ENCODE assay signal across 1 cellular context in the genomic region with DNA sequence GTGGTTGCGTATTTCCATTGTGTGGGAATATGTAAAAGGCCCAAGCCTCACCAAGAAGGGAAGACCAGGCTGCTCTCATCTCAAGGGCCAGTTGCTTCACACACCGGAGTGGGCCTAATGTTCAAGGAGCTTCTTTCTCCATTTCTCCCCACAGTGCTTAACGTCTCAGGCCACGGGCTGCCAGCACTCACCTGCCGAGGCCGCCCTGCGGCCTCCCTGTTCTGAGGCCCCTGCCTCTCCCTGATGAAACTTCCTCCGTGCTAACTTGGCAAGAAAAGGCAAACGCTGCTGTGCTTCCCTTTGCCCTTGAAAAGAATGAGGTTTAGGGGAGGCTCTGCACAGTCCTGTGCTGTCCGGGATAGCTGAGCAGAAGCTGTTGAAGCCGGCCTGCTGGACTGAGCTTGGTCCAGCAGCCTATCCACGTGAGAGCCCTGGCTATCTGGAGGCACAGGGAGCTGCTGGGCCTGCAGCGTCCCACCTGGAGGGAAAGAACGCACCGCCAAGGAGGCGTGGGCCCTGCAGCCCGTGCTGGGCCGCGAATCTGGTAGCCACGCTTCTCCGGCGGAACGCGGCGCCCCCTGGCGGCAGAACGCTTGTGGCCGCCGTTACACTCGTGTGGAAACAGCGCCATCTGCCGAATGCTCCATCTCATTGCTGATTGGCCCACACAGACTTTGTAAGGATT.
TF ChIP-seq lines count a peak whose summit lies in the region.

No MANE protein-coding gene starts in this region.

TF ChIP-seq in HEK293, 187 proteins besides CTCF, POLR2A, EP300 and RAD21 (continued from another document and continues in another):
- TF ChIP-seq, protein P1, sequence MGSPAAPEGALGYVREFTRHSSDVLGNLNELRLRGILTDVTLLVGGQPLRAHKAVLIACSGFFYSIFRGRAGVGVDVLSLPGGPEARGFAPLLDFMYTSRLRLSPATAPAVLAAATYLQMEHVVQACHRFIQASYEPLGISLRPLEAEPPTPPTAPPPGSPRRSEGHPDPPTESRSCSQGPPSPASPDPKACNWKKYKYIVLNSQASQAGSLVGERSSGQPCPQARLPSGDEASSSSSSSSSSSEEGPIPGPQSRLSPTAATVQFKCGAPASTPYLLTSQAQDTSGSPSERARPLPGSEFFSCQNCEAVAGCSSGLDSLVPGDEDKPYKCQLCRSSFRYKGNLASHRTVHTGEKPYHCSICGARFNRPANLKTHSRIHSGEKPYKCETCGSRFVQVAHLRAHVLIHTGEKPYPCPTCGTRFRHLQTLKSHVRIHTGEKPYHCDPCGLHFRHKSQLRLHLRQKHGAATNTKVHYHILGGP (tag by site-specific recombination; IDR thresholded peaks at IDR 0.05): no peak
- TF ChIP-seq ZNF560 (tag by site-specific recombination; IDR thresholded peaks at IDR 0.05; ENCODE audit: borderline replicate concordance) (no peak), SP7 (tag by site-specific recombination; IDR thresholded peaks at IDR 0.05) (peak; percentile 50; the same call in 1 of the 2 replicates), ZNF311 (tag by site-specific recombination; IDR thresholded peaks at IDR 0.05; ENCODE audit: borderline replicate concordance) (no peak), ZNF645 (tag by site-specific recombination; IDR thresholded peaks at IDR 0.05) (no peak), ZNF514 (tag by site-specific recombination; IDR thresholded peaks at IDR 0.05) (no peak), RBAK (tag by site-specific recombination; IDR thresholded peaks at IDR 0.05) (no peak), HOXD13 (CRISPR knock-in tag; IDR thresholded peaks at IDR 0.05; ENCODE audit: borderline replicate concordance) (no peak), ZNF664 (tag by site-specific recombination; IDR thresholded peaks at IDR 0.05) (no peak), ZNF10 (tag by site-specific recombination; IDR thresholded peaks at IDR 0.05) (no peak), ZFP69B (tag by site-specific recombination; IDR thresholded peaks at IDR 0.05) (peak; percentile 77), KLF16 (tag by site-specific recombination; IDR thresholded peaks at IDR 0.05) (0 out of 2 replicates have a peak, but pooled peaks have one; percentile 34), ZNF366 (tag by site-specific recombination; conservative IDR thresholded peaks at IDR 0.05) (0 out of 2 replicates have a peak, but pooled peaks have one; percentile 11), ZNF558 (tag by site-specific recombination; IDR thresholded peaks at IDR 0.05) (no peak), ZNF555 (tag by site-specific recombination; conservative IDR thresholded peaks at IDR 0.05) (no peak), PRDM4 (tag by site-specific recombination; IDR thresholded peaks at IDR 0.05) (no peak), ZNF677 (tag by site-specific recombination; IDR thresholded peaks at IDR 0.05) (no peak), ZNF19 (tag by site-specific recombination; IDR thresholded peaks at IDR 0.05; ENCODE audit: low read depth) (no peak), ZNF623 (tag by site-specific recombination; IDR thresholded peaks at IDR 0.05) (no peak), ZNF341 (tag by site-specific recombination; IDR thresholded peaks at IDR 0.05; ENCODE audit: low read depth) (no peak), REST (tag by site-specific recombination; IDR thresholded peaks at IDR 0.05) (no peak), ZNF148 (tag by site-specific recombination; IDR thresholded peaks at IDR 0.05; ENCODE audit: borderline replicate concordance) (no peak), KLF7 (tag by site-specific recombination; IDR thresholded peaks at IDR 0.05; ENCODE audit: borderline replicate concordance) (no peak), ZNF610 (tag by site-specific recombination; IDR thresholded peaks at IDR 0.05; ENCODE audit: borderline replicate concordance) (no peak), ZNF701 (tag by site-specific recombination; IDR thresholded peaks at IDR 0.05) (no peak), ZNF768 (tag by site-specific recombination; IDR thresholded peaks at IDR 0.05) (no peak), ZNF501 (tag by site-specific recombination; IDR thresholded peaks at IDR 0.05) (peak; percentile 69; the same call in 1 of the 2 replicates), ZNF404 (tag by site-specific recombination; IDR thresholded peaks at IDR 0.05) (no peak), ZBTB8A (tag by site-specific recombination; IDR thresholded peaks at IDR 0.05) (no peak), ZNF221 (tag by site-specific recombination; IDR thresholded peaks at IDR 0.05; ENCODE audit: borderline replicate concordance) (no peak), ZBTB6 (tag by site-specific recombination; IDR thresholded peaks at IDR 0.05) (no peak), ELK4 (IDR thresholded peaks at IDR 0.05; ENCODE audit: borderline replicate concordance, low read depth, low read length) (no peak), ZNF324 (tag by site-specific recombination; IDR thresholded peaks at IDR 0.05) (peak; percentile 52; the same call in 1 of the 2 replicates), ZNF791 (tag by site-specific recombination; IDR thresholded peaks at IDR 0.05) (no peak), GFI1B (tag by site-specific recombination; IDR thresholded peaks at IDR 0.05) (no peak), ZNF624 (tag by site-specific recombination; IDR thresholded peaks at IDR 0.05) (no peak), SCRT1 (tag by site-specific recombination; IDR thresholded peaks at IDR 0.05; ENCODE audit: borderline replicate concordance) (no peak)
- TF ChIP-seq, protein P2, sequence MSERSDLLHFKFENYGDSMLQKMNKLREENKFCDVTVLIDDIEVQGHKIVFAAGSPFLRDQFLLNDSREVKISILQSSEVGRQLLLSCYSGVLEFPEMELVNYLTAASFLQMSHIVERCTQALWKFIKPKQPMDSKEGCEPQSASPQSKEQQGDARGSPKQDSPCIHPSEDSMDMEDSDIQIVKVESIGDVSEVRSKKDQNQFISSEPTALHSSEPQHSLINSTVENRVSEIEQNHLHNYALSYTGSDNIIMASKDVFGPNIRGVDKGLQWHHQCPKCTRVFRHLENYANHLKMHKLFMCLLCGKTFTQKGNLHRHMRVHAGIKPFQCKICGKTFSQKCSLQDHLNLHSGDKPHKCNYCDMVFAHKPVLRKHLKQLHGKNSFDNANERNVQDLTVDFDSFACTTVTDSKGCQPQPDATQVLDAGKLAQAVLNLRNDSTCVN (tag by site-specific recombination; optimal IDR thresholded peaks at IDR 0.05): no peak
- TF ChIP-seq, protein P3, sequence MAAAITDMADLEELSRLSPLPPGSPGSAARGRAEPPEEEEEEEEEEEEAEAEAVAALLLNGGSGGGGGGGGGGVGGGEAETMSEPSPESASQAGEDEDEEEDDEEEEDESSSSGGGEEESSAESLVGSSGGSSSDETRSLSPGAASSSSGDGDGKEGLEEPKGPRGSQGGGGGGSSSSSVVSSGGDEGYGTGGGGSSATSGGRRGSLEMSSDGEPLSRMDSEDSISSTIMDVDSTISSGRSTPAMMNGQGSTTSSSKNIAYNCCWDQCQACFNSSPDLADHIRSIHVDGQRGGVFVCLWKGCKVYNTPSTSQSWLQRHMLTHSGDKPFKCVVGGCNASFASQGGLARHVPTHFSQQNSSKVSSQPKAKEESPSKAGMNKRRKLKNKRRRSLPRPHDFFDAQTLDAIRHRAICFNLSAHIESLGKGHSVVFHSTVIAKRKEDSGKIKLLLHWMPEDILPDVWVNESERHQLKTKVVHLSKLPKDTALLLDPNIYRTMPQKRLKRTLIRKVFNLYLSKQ (tag by site-specific recombination; IDR thresholded peaks at IDR 0.05; ENCODE audit: borderline replicate concordance): no peak
- TF ChIP-seq, protein P4, sequence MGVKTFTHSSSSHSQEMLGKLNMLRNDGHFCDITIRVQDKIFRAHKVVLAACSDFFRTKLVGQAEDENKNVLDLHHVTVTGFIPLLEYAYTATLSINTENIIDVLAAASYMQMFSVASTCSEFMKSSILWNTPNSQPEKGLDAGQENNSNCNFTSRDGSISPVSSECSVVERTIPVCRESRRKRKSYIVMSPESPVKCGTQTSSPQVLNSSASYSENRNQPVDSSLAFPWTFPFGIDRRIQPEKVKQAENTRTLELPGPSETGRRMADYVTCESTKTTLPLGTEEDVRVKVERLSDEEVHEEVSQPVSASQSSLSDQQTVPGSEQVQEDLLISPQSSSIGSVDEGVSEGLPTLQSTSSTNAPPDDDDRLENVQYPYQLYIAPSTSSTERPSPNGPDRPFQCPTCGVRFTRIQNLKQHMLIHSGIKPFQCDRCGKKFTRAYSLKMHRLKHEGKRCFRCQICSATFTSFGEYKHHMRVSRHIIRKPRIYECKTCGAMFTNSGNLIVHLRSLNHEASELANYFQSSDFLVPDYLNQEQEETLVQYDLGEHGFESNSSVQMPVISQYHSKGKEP (tag by site-specific recombination; IDR thresholded peaks at IDR 0.05): no peak
